In genomic region chr1:221644663-221645258, GRCh38 we compare ENCODE assay signal across 23 cellular contexts.
DNase-seq lines count a peak whose midpoint lies in the region; ATAC-seq and TF ChIP-seq lines count a peak whose summit lies in the region.
"Had no signal": no experiment of that assay in that cellular context is flagged by ENCODE, and none has a peak within 500 bp of the region (broad histone marks: within the 10 kb centered on the region; RNA-seq: fewer than 3 reads in every experiment).

No MANE protein-coding gene starts in this region.

- peak overlapping the region; percentile 53 for H3K27ac Mint-ChIP-seq in memory B cell
- H3K27ac Mint-ChIP-seq: mesothelial cell of epicardium, nephron progenitor cell, progenitor cell of endocrine pancreas, T-cell had no signal

- ATAC-seq in GM18909 (IDR thresholded peaks at IDR 0.05; ENCODE audit: poor library complexity, unreplicated experiment) (peak; percentile 40), GM21390 (IDR thresholded peaks at IDR 0.05; ENCODE audit: unreplicated experiment) (peak; percentile 40), HG02885 (IDR thresholded peaks at IDR 0.05; ENCODE audit: poor library complexity, unreplicated experiment) (peak; percentile 36), memory B cell (ENCODE audit: low read depth) (no peak)
- ATAC-seq: left cardiac atrium, T-cell had no signal

- no peaks in the 10 kb centered on the region for H4K20me1 ChIP-seq in GM23248 (ENCODE audit: insufficient read depth)

- no peaks in the 10 kb centered on the region for H3K36me3 Mint-ChIP-seq in memory B cell
- H3K36me3 Mint-ChIP-seq: mesothelial cell of epicardium, T-cell had no signal

- POLR2A ChIA-PET in HEK293T (lab: Yijun Ruan, JAX) = no interaction called here

- no peak for DNase-seq in memory B cell (ENCODE audit: low spot score in 2 of 2)
- no peak for DNase-seq in GM23248
- no peak for DNase-seq in HEK293T (ENCODE audit: extremely low spot score)
- DNase-seq in head of caudate nucleus = no peak
- DNase-seq: activated CD4-positive, alpha-beta T cell treated with anti-CD3 and anti-CD28 coated beads, Interleukin-2, amount 50 U/mL, for 48 hours; activated naive CD4-positive, alpha-beta T cell treated with Interleukin-2 at 50 U/mL for 16 hours; effector CD8-positive, alpha-beta T cell; HCEC 1CT; left cardiac atrium; NCI-H1105; NCI-H524 treated with DMSO at 0.1 percent for 48 hours; nephron progenitor cell; Right ventricle myocardium superior; stimulated activated CD4-positive, alpha-beta T cell treated with anti-CD3 and anti-CD28 coated beads, Interleukin-1b, Interleukin-23, amount 100 ng/mL, for 48 hours; stomach; T-cell; upper lobe of left lung had no signal

- intact Hi-C loops in head of caudate nucleus (cut with DNase I) = no loop called here

- no peaks in the 10 kb centered on the region for H3F3A ChIP-seq in GM23248 (ENCODE audit: insufficient read depth)

- H3K4me1 Mint-ChIP-seq in memory B cell = peaks cover 9% of the 10 kb centered on the region
- H3K4me1 Mint-ChIP-seq: central memory CD8-positive, alpha-beta T cell; nephron progenitor cell; T-cell had no signal

- peaks cover 2% of the 10 kb centered on the region for H3K9me3 Mint-ChIP-seq in memory B cell
- H3K9me3 Mint-ChIP-seq: central memory CD8-positive, alpha-beta T cell; nephron progenitor cell; T-cell had no signal

- no peak overlapping the region for H3K4me3 ChIP-seq in GM23248
- H3K4me3 ChIP-seq: stomach, upper lobe of left lung had no signal

- no peaks in the 10 kb centered on the region for H3K27me3 Mint-ChIP-seq in memory B cell
- H3K27me3 Mint-ChIP-seq: central memory CD8-positive, alpha-beta T cell; progenitor cell of endocrine pancreas had no signal

- no peaks in the 10 kb centered on the region for H3K36me3 ChIP-seq in GM23248 (ENCODE audit: low read depth)
- H3K36me3 ChIP-seq: stomach, upper lobe of left lung had no signal

- H3K27me3 ChIP-seq in GM23248 (replicated peaks; ENCODE audit: insufficient read depth) = no peaks in the 10 kb centered on the region
- H3K27me3 ChIP-seq: stomach, upper lobe of left lung had no signal

- no peaks in the 10 kb centered on the region for H3K9me3 ChIP-seq in GM23248 (ENCODE audit: low read depth)
- H3K9me3 ChIP-seq: stomach, upper lobe of left lung had no signal

- CTCF ChIA-PET in HEK293T (lab: Yijun Ruan, JAX) = no interaction called here

- no peaks in the 10 kb centered on the region for H3K79me2 ChIP-seq in GM23248 (ENCODE audit: insufficient read depth)

- no peaks in the 10 kb centered on the region for H3K9me2 ChIP-seq in GM23248 (ENCODE audit: insufficient read depth)

- no peaks in the 10 kb centered on the region for H3K4me1 ChIP-seq in GM23248 (ENCODE audit: insufficient read depth)
- H3K4me1 ChIP-seq: stomach, upper lobe of left lung had no signal

- H3K9ac ChIP-seq in GM23248 = no peak overlapping the region

- in situ Hi-C loops in GM23248 (cut with MboI) = no loop called here

- 79 to 81% methylated on average over 2 of the region's 2 CpGs for WGBS in GM23248 (ENCODE audit: low coverage in 1 of 2, low lambda C conversion rate in 2 of 2, missing lambda C conversion rate in 2 of 2), 2 experiments

- no peak overlapping the region for H3K27ac ChIP-seq in GM23248
- H3K27ac ChIP-seq: stomach, upper lobe of left lung had no signal

- H2AFZ ChIP-seq in GM23248 = no peak overlapping the region

- no peak overlapping the region for H3K4me2 ChIP-seq in GM23248 (ENCODE audit: unreplicated experiment)

- H3K4me3 Mint-ChIP-seq in memory B cell = no peak overlapping the region
- H3K4me3 Mint-ChIP-seq: central memory CD8-positive, alpha-beta T cell; mesothelial cell of epicardium; nephron progenitor cell; T-cell had no signal

TF ChIP-seq in HEK293T, 16 proteins besides CTCF, POLR2A, EP300 and RAD21:
- no peak for TF ChIP-seq CTBP1 (IDR thresholded peaks at IDR 0.05; ENCODE audit: borderline replicate concordance)
